ENCODE assay signal across 24 cellular contexts in the genomic region with DNA sequence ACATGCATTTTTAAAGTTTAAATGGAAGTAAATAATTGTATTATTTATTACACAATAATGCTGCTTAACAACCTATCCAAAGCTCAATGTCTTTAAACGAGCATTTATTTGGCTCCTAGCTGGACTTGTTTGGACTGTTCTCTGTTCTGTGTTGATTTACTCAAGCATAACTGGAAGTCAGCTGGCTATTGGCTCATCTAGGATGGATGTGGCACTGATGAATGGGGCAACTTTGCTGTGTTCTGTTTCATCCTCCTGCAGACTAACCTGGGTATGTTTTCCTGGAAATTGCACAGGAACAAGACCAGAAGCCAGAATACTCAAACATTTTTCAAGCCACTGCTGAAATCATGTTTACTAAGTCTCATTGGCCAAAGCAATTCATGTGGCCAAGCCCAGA.
A peak's percentile ranks its signal among the peaks of the same experiment; 100 is the strongest.
DNase-seq lines count a peak whose midpoint lies in the region; ATAC-seq and TF ChIP-seq lines count a peak whose summit lies in the region.
"Had no signal": no experiment of that assay in that cellular context is flagged by ENCODE, and none has a peak within 500 bp of the region (broad histone marks: within the 10 kb centered on the region; RNA-seq: fewer than 3 reads in every experiment).

No MANE protein-coding gene starts in this region.

- intact Hi-C loops in sigmoid colon (cut with DNase I): no loop called here
- intact Hi-C loops in heart right ventricle (cut with DNase I): no loop called here

- peaks cover 34% of the 10 kb centered on the region for H3K36me3 Mint-ChIP-seq in HFFc6 (ENCODE audit: low read depth)
- H3K36me3 Mint-ChIP-seq: CD14-positive monocyte; CD8-positive, alpha-beta memory T cell had no signal

- H3K36me3 ChIP-seq in gastroesophageal sphincter (no peaks in the 10 kb centered on the region), sigmoid colon (no peaks in the 10 kb centered on the region), heart right ventricle (peaks cover 0 to 15% (median 0%) of the 10 kb centered on the region in 9 donors)
- H3K36me3 ChIP-seq: BE2C; BLaER1 treated with 17β-estradiol and CSF1 and Interleukin-3, amounts not matched to agents 10 nM and 100 nM had no signal

- TF ChIP-seq CTCF in HFFc6 (IDR thresholded peaks at IDR 0.05): no peak
- no peak for TF ChIP-seq CTCF in epithelial cell of esophagus (IDR thresholded peaks at IDR 0.05; ENCODE audit: insufficient read depth, low read depth, low read length, missing control alignments)
- no peak for TF ChIP-seq CTCF in gastroesophageal sphincter (IDR thresholded peaks at IDR 0.05)
- no peak for TF ChIP-seq CTCF in sigmoid colon (IDR thresholded peaks at IDR 0.05)
- TF ChIP-seq CTCF in heart right ventricle (IDR thresholded peaks at IDR 0.05): no peak

- H3K4me3 Mint-ChIP-seq in HFFc6: no peak overlapping the region
- H3K4me3 Mint-ChIP-seq: CD14-positive monocyte; CD4-positive, alpha-beta T cell; CD8-positive, alpha-beta memory T cell had no signal

- 50% methylated on average over 1 of the region's 1 CpG for WGBS in gastroesophageal sphincter (ENCODE audit: low coverage in 1 of 2), 2 donors
- 52 to 58% methylated on average over 1 of the region's 1 CpG for WGBS in sigmoid colon, 2 donors
- WGBS in heart right ventricle, 2 donors: 72 to 73% methylated on average over 1 of the region's 1 CpG

- TF ChIP-seq POLR2A in gastroesophageal sphincter (IDR thresholded peaks at IDR 0.05): no peak
- no peak for TF ChIP-seq POLR2A in sigmoid colon (IDR thresholded peaks at IDR 0.05)

- H3K9me3 ChIP-seq in gastroesophageal sphincter: no peaks in the 10 kb centered on the region
- H3K9me3 ChIP-seq in sigmoid colon: no peaks in the 10 kb centered on the region
- H3K9me3 ChIP-seq in heart right ventricle: no peaks in the 10 kb centered on the region
- H3K9me3 ChIP-seq: A549; BE2C; BLaER1 treated with 17β-estradiol and CSF1 and Interleukin-3, amounts not matched to agents 10 nM and 100 nM had no signal

- no peaks in the 10 kb centered on the region for H3K9me3 Mint-ChIP-seq in HFFc6
- H3K9me3 Mint-ChIP-seq: CD4-positive, alpha-beta T cell; CD8-positive, alpha-beta memory T cell had no signal

- no peaks in the 10 kb centered on the region for H3K27me3 ChIP-seq in gastroesophageal sphincter
- H3K27me3 ChIP-seq in sigmoid colon: no peaks in the 10 kb centered on the region
- H3K27me3 ChIP-seq in heart right ventricle: no peaks in the 10 kb centered on the region
- H3K27me3 ChIP-seq: BE2C; BLaER1 treated with 17β-estradiol and CSF1 and Interleukin-3, amounts not matched to agents 10 nM and 100 nM had no signal

- ATAC-seq in gastroesophageal sphincter (peak; percentile 25), HG03457 (IDR thresholded peaks at IDR 0.05; ENCODE audit: unreplicated experiment) (no peak), heart right ventricle (no peak)
- ATAC-seq: A549, GM12878 had no signal

- no peaks in the 10 kb centered on the region; the same call in 1 of the 2 replicates for H3K27me3 Mint-ChIP-seq in HFFc6 (ENCODE audit: insufficient read depth)
- H3K27me3 Mint-ChIP-seq: CD4-positive, alpha-beta T cell had no signal

- H3K4me3 ChIP-seq in epithelial cell of esophagus (ENCODE audit: low read length): no peak overlapping the region
- no peak overlapping the region for H3K4me3 ChIP-seq in gastroesophageal sphincter
- H3K4me3 ChIP-seq in sigmoid colon: no peak overlapping the region
- H3K4me3 ChIP-seq in heart right ventricle: no peak overlapping the region
- H3K4me3 ChIP-seq: A549; BLaER1 treated with 17β-estradiol and CSF1 and Interleukin-3, amounts not matched to agents 10 nM and 100 nM; GM12878; GM23248 had no signal

- H3K27ac ChIP-seq in gastroesophageal sphincter (peak overlapping the region in 1 of 4 donors; percentile 5), sigmoid colon (peak overlapping the region in 3 of 4 donors; percentile 9 to 79 (median 14)), heart right ventricle (no peak overlapping the region)
- H3K27ac ChIP-seq: A549; BLaER1 treated with 17β-estradiol and CSF1 and Interleukin-3, amounts not matched to agents 10 nM and 100 nM; GM23248 had no signal

- DNase-seq in HFFc6 (no peak), epithelial cell of esophagus (ENCODE audit: low read depth) (peak; percentile 5), sigmoid colon (no peak), hypothalamus (lab: John Stamatoyannopoulos, UW) (no peak), heart right ventricle (no peak)
- DNase-seq: 8988T; ACHN; AML-193; BE2C; CD4-positive, alpha-beta T cell; CD8-positive, alpha-beta memory T cell; DMS 273 treated with DMSO at 0.1 percent for 48 hours; DMS79; EL; GDM1; GM23248; H7; HCEC 1CT had no signal

- H3K27ac Mint-ChIP-seq in HFFc6: peak overlapping the region; percentile 37; the same call in 1 of the 2 replicates
- H3K27ac Mint-ChIP-seq: CD14-positive monocyte; CD4-positive, alpha-beta T cell; CD8-positive, alpha-beta memory T cell had no signal

- H3K4me1 ChIP-seq in gastroesophageal sphincter (peaks cover 0 to 82% (median 7%) of the 10 kb centered on the region in 3 donors), sigmoid colon (peaks cover 0 to 82% (median 36%) of the 10 kb centered on the region in 4 donors), heart right ventricle (peaks cover 0 to 11% (median 0%) of the 10 kb centered on the region in 9 donors)
- H3K4me1 ChIP-seq: A549; BE2C; BLaER1 treated with 17β-estradiol and CSF1 and Interleukin-3, amounts not matched to agents 10 nM and 100 nM had no signal

- peaks cover 81% of the 10 kb centered on the region for H3K4me1 Mint-ChIP-seq in HFFc6 (ENCODE audit: low read depth)
- H3K4me1 Mint-ChIP-seq: CD14-positive monocyte; CD8-positive, alpha-beta memory T cell had no signal

- TF ChIP-seq EP300 in gastroesophageal sphincter (IDR thresholded peaks at IDR 0.05) (no peak), sigmoid colon (IDR thresholded peaks at IDR 0.05) (no peak)

Comparison
In these comparisons a context has a peak if more than half of its experiments do, and no peak if none do; other contexts are left out.
1. H3K27ac ChIP-seq: peak in sigmoid colon (3 of 4); none in heart right ventricle (0 of 10).